ENCODE assay signal across 10 cellular contexts in genomic region chr15:80090879-80091503, GRCh38. TPM values are rescaled to one million over a fixed set of nuclear protein-coding genes. Genes with fewer than 3 reads are reported as not detected.
DNase-seq lines count a peak whose midpoint lies in the region; ATAC-seq, FAIRE-seq and TF ChIP-seq lines count a peak whose summit lies in the region.
"Had no signal": no experiment of that assay in that cellular context is flagged by ENCODE, and none has a peak within 500 bp of the region (broad histone marks: within the 10 kb centered on the region; RNA-seq: fewer than 3 reads in every experiment).

No MANE protein-coding gene starts in this region.

- TF ChIP-seq CTCF in Caco-2 (IDR thresholded peaks at IDR 0.05; ENCODE audit: insufficient read depth in 1 of 2, low read depth in 1 of 2, low read length in 1 of 2, severe bottlenecking in 1 of 2, unreplicated experiment in 1 of 2) = peak; percentile 32 to 36
- TF ChIP-seq CTCF in IMR-90 (conservative IDR thresholded peaks at IDR 0.05; ENCODE audit: low read depth, low read length) = peak; percentile 36
- peak; percentile 10 to 47 (median 39); a peak in 4 of 6 replicates for TF ChIP-seq CTCF in K562 (IDR thresholded peaks at IDR 0.05 in 2 of 3, conservative IDR thresholded peaks at IDR 0.05 in 1 of 3; ENCODE audit: insufficient read depth in 2 of 3, low read depth in 1 of 3, low read length in 3 of 3)
- TF ChIP-seq CTCF in nephron progenitor cell (IDR thresholded peaks at IDR 0.05) = no peak

- H4K20me1 ChIP-seq in IMR-90 (ENCODE audit: insufficient read depth, low read length) (peaks cover 53% of the 10 kb centered on the region), K562 (replicated peaks; ENCODE audit: control insufficient read depth, insufficient read depth, low read length) (peaks cover 16% of the 10 kb centered on the region)

- peaks cover 35 to 72% of the 10 kb centered on the region in 2 experiments for H3K79me1 ChIP-seq in IMR-90 (ENCODE audit: low read depth in 1 of 2, low read length in 2 of 2)

- dilution Hi-C loops in IMR-90 (cut with HindIII; ENCODE audit: low sequenced_read_pairs, unreplicated experiment) = no loop called here

- intact Hi-C loops in Caco-2 (cut with micrococcal nuclease; ENCODE audit: unreplicated experiment) (loop anchor here (1.0 kb wide), 1 partner anchor 31 kb away; no protein-coding TSS in a partner anchor), IMR-90 (cut with micrococcal nuclease) (loop anchor here (1.0 kb wide), 1 partner anchor 23 kb away; no protein-coding TSS in a partner anchor), K562 (cut with micrococcal nuclease) (no loop called here)

- peaks cover 2% of the 10 kb centered on the region for H3K9me1 ChIP-seq in IMR-90 (ENCODE audit: insufficient read depth, low read length)
- H3K9me1 ChIP-seq in K562 (ENCODE audit: control insufficient read depth, insufficient read depth, low read length) = no peaks in the 10 kb centered on the region

- H2AK9ac ChIP-seq in IMR-90 (replicated peaks; ENCODE audit: low read depth, low read length, poor library complexity) = no peak overlapping the region

- no peak overlapping the region for H2AK5ac ChIP-seq in IMR-90 (ENCODE audit: low read depth, low read length)

- H3K27ac ChIP-seq in IMR-90 (ENCODE audit: insufficient read depth, low read length) (no peak overlapping the region), K562 (ENCODE audit: extremely low read depth, low read depth, low read length) (no peak overlapping the region)
- H3K27ac ChIP-seq: pancreas had no signal

- H2BK120ac ChIP-seq in IMR-90 (ENCODE audit: low read depth, low read length) = no peak overlapping the region

- H3K9me3 Mint-ChIP-seq in Caco-2 (ENCODE audit: unreplicated experiment) (peaks cover 9% of the 10 kb centered on the region), nephron progenitor cell (peaks cover 20% of the 10 kb centered on the region)

- no peak overlapping the region for H3K27ac Mint-ChIP-seq in Caco-2 (ENCODE audit: unreplicated experiment)
- peak overlapping the region; percentile 14 for H3K27ac Mint-ChIP-seq in nephron progenitor cell

- in situ Hi-C loops in IMR-90 (cut with MboI; ENCODE audit: low sequenced_read_pairs) (no loop called here), K562 (cut with MboI) (no loop called here)

- no peak overlapping the region for H4K8ac ChIP-seq in IMR-90 (ENCODE audit: low read depth in 2 of 2, low read length in 2 of 2)

- no peaks in the 10 kb centered on the region for H3K36me3 Mint-ChIP-seq in Caco-2 (ENCODE audit: insufficient read depth, unreplicated experiment)
- peaks cover 45% of the 10 kb centered on the region for H3K36me3 Mint-ChIP-seq in nephron progenitor cell (ENCODE audit: low read depth)

- H3K4me1 ChIP-seq in Caco-2 (no peaks in the 10 kb centered on the region), IMR-90 (ENCODE audit: control insufficient read depth, insufficient read depth, low read length) (peaks cover 1% of the 10 kb centered on the region; the same call in 1 of the 2 replicates), K562 (replicated peaks in 1 of 2; ENCODE audit: control insufficient read depth in 2 of 2, insufficient read depth in 2 of 2, low read length in 2 of 2) (peaks cover 0 to 17% of the 10 kb centered on the region in 2 experiments; a peak in 4 of 5 replicates)

- no peak overlapping the region for H3K4me2 ChIP-seq in IMR-90 (ENCODE audit: low read depth, low read length)
- no peak overlapping the region for H3K4me2 ChIP-seq in K562 (ENCODE audit: insufficient read depth, low read length)

- no peaks in the 10 kb centered on the region for H3K4me1 Mint-ChIP-seq in Caco-2 (ENCODE audit: low read depth, unreplicated experiment)
- peaks cover 7% of the 10 kb centered on the region for H3K4me1 Mint-ChIP-seq in nephron progenitor cell

- FAIRE-seq in K562 (lab: Jason Lieb, UNC) = no peak
- FAIRE-seq: colon, pancreas had no signal

- H3K79me2 ChIP-seq in K562 (ENCODE audit: control insufficient read depth, insufficient read depth, low read length) = peaks cover 87% of the 10 kb centered on the region

- H3K4me3 Mint-ChIP-seq in Caco-2 (ENCODE audit: unreplicated experiment) (no peak overlapping the region), nephron progenitor cell (no peak overlapping the region)

- H3K27me3 ChIP-seq in Caco-2 (replicated peaks; ENCODE audit: control insufficient read depth, insufficient read depth, low read length) (no peaks in the 10 kb centered on the region), IMR-90 (ENCODE audit: control insufficient read depth, insufficient read depth, low read length) (no peaks in the 10 kb centered on the region), K562 (ENCODE audit: control insufficient read depth in 2 of 2, insufficient read depth in 2 of 2, low read length in 2 of 2) (no peaks in the 10 kb centered on the region)
- H3K27me3 ChIP-seq: pancreas had no signal

- POLR2A ChIA-PET in Caco-2 (lab: Charles Lee) = no interaction called here
- POLR2A ChIA-PET in IMR-90 (lab: Charles Lee; ENCODE audit: unreplicated experiment) = no interaction called here
- POLR2A ChIA-PET in K562 (lab: Yijun Ruan, JAX) = interaction anchor here (0.6 kb wide), 1 partner anchor 15 kb away, joined by 5 read pairs; no protein-coding TSS in a partner anchor

- no peak for TF ChIP-seq EP300 in K562 (IDR thresholded peaks at IDR 0.05; ENCODE audit: low read length)

- CTCF ChIA-PET in Caco-2 (lab: Charles Lee) = no interaction called here
- CTCF ChIA-PET in IMR-90 (lab: Yijun Ruan, JAX) = interaction anchor here (1.1 kb wide), 1 partner anchor 14 kb away, joined by 3 read pairs; no protein-coding TSS in a partner anchor
- CTCF ChIA-PET in K562 (lab: Yijun Ruan, JAX; ENCODE audit: low intra/inter-chr PET ratio) = no interaction called here

- ATAC-seq in IMR-90 (ENCODE audit: low read depth) (no peak), K562 (no peak), GM21619 (IDR thresholded peaks at IDR 0.05; ENCODE audit: unreplicated experiment) (no peak)
- ATAC-seq: pancreas had no signal

- H4K91ac ChIP-seq in IMR-90 (ENCODE audit: insufficient read depth, low read depth, low read length) = no peak overlapping the region

- no peak overlapping the region for H3K23ac ChIP-seq in IMR-90 (ENCODE audit: low read depth, low read length)

- H3K18ac ChIP-seq in IMR-90 (ENCODE audit: low read depth, low read length) = no peak overlapping the region

- TF ChIP-seq RAD21 in IMR-90 (IDR thresholded peaks at IDR 0.05; ENCODE audit: low read length) = no peak
- TF ChIP-seq RAD21 in K562 (CRISPR knock-in tag; conservative IDR thresholded peaks at IDR 0.05 in 1 of 2, IDR thresholded peaks at IDR 0.05 in 1 of 2) = no peak

- H2BK15ac ChIP-seq in IMR-90 (ENCODE audit: low read depth, low read length) = no peak overlapping the region

- H2BK5ac ChIP-seq in IMR-90 (ENCODE audit: low read depth, low read length, poor library complexity, severe bottlenecking) = no peak overlapping the region

- DNase-seq in Caco-2 = no peak
- no peak for DNase-seq in IMR-90
- peak in 1 of 4 experiments; percentile 12 for DNase-seq in K562 (ENCODE audit: extremely low read depth in 1 of 4, low spot score in 3 of 4)
- no peak for DNase-seq in nephron progenitor cell
- DNase-seq in middle frontal gyrus (ENCODE audit: extremely low spot score, low spot score) = no peak
- no peak for DNase-seq in putamen (ENCODE audit: low spot score)
- DNase-seq: NCI-H1417 treated with DMSO at 0.1 percent for 48 hours, pancreas had no signal

- no peak overlapping the region for H3K4ac ChIP-seq in IMR-90 (ENCODE audit: low read depth, low read length)

- H3K27me3 Mint-ChIP-seq in Caco-2 (ENCODE audit: insufficient read depth, unreplicated experiment) (no peaks in the 10 kb centered on the region), nephron progenitor cell (ENCODE audit: low read depth, poor library complexity) (no peaks in the 10 kb centered on the region)

- no peak overlapping the region for H2BK20ac ChIP-seq in IMR-90 (ENCODE audit: low read depth, low read length)

- H3K4me3 ChIP-seq in Caco-2 (ENCODE audit: low read depth, low read length) (no peak overlapping the region), IMR-90 (ENCODE audit: insufficient read depth, low read depth, low read length) (no peak overlapping the region), K562 (no peak overlapping the region)
- H3K4me3 ChIP-seq: pancreas had no signal

- no peak overlapping the region for H2AFZ ChIP-seq in IMR-90 (replicated peaks; ENCODE audit: low read length, poor library complexity)
- no peak overlapping the region for H2AFZ ChIP-seq in K562 (ENCODE audit: low read depth, low read length)

- H3K36me3 ChIP-seq in Caco-2 (ENCODE audit: control insufficient read depth, insufficient read depth, low read length) (no peaks in the 10 kb centered on the region), IMR-90 (ENCODE audit: control insufficient read depth, insufficient read depth, low read length) (no peaks in the 10 kb centered on the region), K562 (ENCODE audit: control insufficient read depth, insufficient read depth, low read length) (peaks cover 3% of the 10 kb centered on the region; the same call in 1 of the 3 replicates)
- H3K36me3 ChIP-seq: pancreas had no signal

- no peak overlapping the region for H3K14ac ChIP-seq in IMR-90 (replicated peaks; ENCODE audit: low read depth, low read length)

- no peak overlapping the region for H3K56ac ChIP-seq in IMR-90 (ENCODE audit: extremely low read depth, insufficient read depth, low read length)

- TF ChIP-seq POLR2A in IMR-90 (IDR thresholded peaks at IDR 0.05; ENCODE audit: low read depth, low read length) (no peak), K562 (conservative IDR thresholded peaks at IDR 0.05) (no peak)

- H3K9ac ChIP-seq in IMR-90 (ENCODE audit: low read depth, low read length) (no peak overlapping the region), K562 (ENCODE audit: insufficient read depth in 1 of 2, low read depth in 2 of 2, low read length in 2 of 2) (no peak overlapping the region)

- no CpG with 5 or more reads among the region's 7 CpGs for WGBS in IMR-90 (ENCODE audit: extremely low coverage in 2 of 2, insufficient read length in 1 of 2), 2 experiments
- 66% methylated on average over 7 of the region's 7 CpGs for WGBS in K562 (ENCODE audit: insufficient coverage, low coverage, missing lambda C conversion rate)

- BruUV-seq in Caco-2 (replicated peaks; lab: Mats Ljungman, UMichigan) (no TSS peak), IMR-90 (replicated peaks; lab: Mats Ljungman, UMichigan) (no TSS peak), K562 (replicated peaks; lab: Mats Ljungman, UMichigan) (no TSS peak)

- H3K9me3 ChIP-seq in Caco-2 = no peaks in the 10 kb centered on the region
- H3K9me3 ChIP-seq in IMR-90 (ENCODE audit: control insufficient read depth, insufficient read depth, low read length) = no peaks in the 10 kb centered on the region
- H3K9me3 ChIP-seq in K562 (replicated peaks; ENCODE audit: control insufficient read depth, insufficient read depth, low read depth, low read length) = no peaks in the 10 kb centered on the region
- H3K9me3 ChIP-seq: pancreas had no signal

- H4K5ac ChIP-seq in IMR-90 (ENCODE audit: low read depth, low read length) = no peak overlapping the region

RNA-seq across cellular contexts. Expression of gene ZFAND6, which starts 31.5 kb away (rescaled TPM):
- total RNA-seq in Caco-2 (2022) (40.5 and 44.7 TPM in 2 replicates), IMR-90 (2012; rRNA removed) (88.6 and 96.4 TPM in 2 replicates), K562 (2014; rRNA removed) (99.5 and 142 TPM in 2 replicates), K562 (2014; rRNA removed; fragmentation: Illumina TruSeq; extraction: Trizol) (88.7 and 105 TPM in 2 replicates), K562 (2015; rRNA removed; fragmentation: Illumina TruSeq; extraction: Trizol) (90.3 TPM in 2 replicates), K562 (2021) (53.9 and 58.7 TPM in 2 replicates)
- polyA plus RNA-seq in IMR-90 (2012; rRNA removed) (56.0 and 77.5 TPM in 2 replicates), K562 (2011; rRNA removed) (206 and 207 TPM in 2 replicates), K562 (2014; fragmentation: Illumina TruSeq; extraction: Trizol) (86.1 and 92.2 TPM in 2 replicates), K562 (2014; fragmentation: Nextera tagmentation; extraction: Ambion mirVana) (10 to 100 TPM; 82.1 to 93.8 TPM), K562 (2014; rRNA removed) (88.9 and 113 TPM in 2 replicates)
- polyA plus RNA-seq in IMR-90 (2012; cell fraction: cytosol; rRNA removed) = 67.0 and 119 TPM in 2 replicates
- polyA plus RNA-seq in IMR-90 (2012; cell fraction: nucleus; rRNA removed; ENCODE audit: low replicate concordance) = 33.2 and 65.3 TPM in 2 replicates
- total RNA-seq in K562 (2011; cell fraction: chromatin; rRNA removed; ENCODE audit: low replicate concordance) = 51.9 and 140 TPM in 2 replicates
- total RNA-seq in K562 (2011; cell fraction: nucleolus; rRNA removed) = 35.2 and 52.0 TPM in 2 replicates
- total RNA-seq in K562 (2011; cell fraction: nucleoplasm; rRNA removed) = 123 and 192 TPM in 2 replicates
- polyA plus RNA-seq in K562 (2011; cell fraction: cytosol; rRNA removed) = 120 and 168 TPM in 2 replicates
- polyA plus RNA-seq in K562 (2011; cell fraction: nucleus; rRNA removed) = 64.7 and 97.9 TPM in 2 replicates
- polyA plus RNA-seq in K562 (2012) = 64.3 and 76.6 TPM in 2 replicates
- 145 and 181 TPM in 2 replicates for polyA minus RNA-seq in K562 (2011; rRNA and poly(A)+ RNA removed)
- 69.8 and 79.2 TPM in 2 replicates for polyA minus RNA-seq in K562 (2011; cell fraction: cytosol; rRNA and poly(A)+ RNA removed)
- 39.3 and 63.2 TPM in 2 replicates for polyA minus RNA-seq in K562 (2011; cell fraction: nucleus; rRNA and poly(A)+ RNA removed)
